8 cellular contexts compared by ENCODE assay signal in genomic region chr5:135551593-135552447, GRCh38. TPM values are rescaled to one million over a fixed set of nuclear protein-coding genes. Genes with fewer than 3 reads are reported as not detected.
DNase-seq lines count a peak whose midpoint lies in the region; ATAC-seq and TF ChIP-seq lines count a peak whose summit lies in the region.

No MANE protein-coding gene starts in this region.

- intact Hi-C loops in A673 (cut with micrococcal nuclease; ENCODE audit: unreplicated experiment), result loop anchor here (1.0 kb wide), 1 partner anchor 86 kb away; no protein-coding TSS in a partner anchor

- H3K4me1 ChIP-seq in A673 (ENCODE audit: insufficient read depth, low read length, poor library complexity, severe bottlenecking) (no peaks in the 10 kb centered on the region), neutrophil (ENCODE audit: control insufficient read depth in 1 of 2, insufficient read depth in 1 of 2, low read depth in 1 of 2, low read length in 1 of 2) (no peaks in the 10 kb centered on the region), tibial nerve (no peaks in the 10 kb centered on the region)

- in situ Hi-C loops in GM13977 (cut with MboI; ENCODE audit: low pct_unique_long_range_greater_than_20kb, low sequenced_read_pairs, unreplicated experiment), result loop anchor here (25.0 kb wide), 1 partner anchor 285 kb away; the partner anchor contains the start of gene SLC25A48

- no peak for TF ChIP-seq POLR2A in tibial nerve (IDR thresholded peaks at IDR 0.05)

- H3K9me3 ChIP-seq in A673 (ENCODE audit: low read depth, low read length, poor library complexity, severe bottlenecking) (no peaks in the 10 kb centered on the region), neutrophil (no peaks in the 10 kb centered on the region), tibial nerve (no peaks in the 10 kb centered on the region)

- POLR2A ChIA-PET in A673 (lab: Charles Lee; ENCODE audit: low non-redundant PET), result no interaction called here

- H3K4me3 ChIP-seq in A673 (ENCODE audit: low read depth, low read length, poor library complexity, severe bottlenecking) (no peak overlapping the region), fibroblast of mammary gland (ENCODE audit: control insufficient read depth, low read depth, low read length) (no peak overlapping the region), neutrophil (ENCODE audit: low read depth in 1 of 2, low read length in 1 of 2) (no peak overlapping the region), tibial nerve (no peak overlapping the region)

- H3K27me3 ChIP-seq in A673 (replicated peaks; ENCODE audit: insufficient read depth, low read depth, low read length, poor library complexity) (peaks cover 44% of the 10 kb centered on the region), neutrophil (peaks cover 100% of the 10 kb centered on the region), tibial nerve (peaks cover 0 to 40% of the 10 kb centered on the region in 2 donors)

- DNase-seq in A673 (ENCODE audit: low spot score) (peak; percentile 79), GM13977 (ENCODE audit: low spot score) (peak; percentile 78), NOMO-1 treated with dmso at 0.1 percent for 144 hours (lab: John Stamatoyannopoulos, UW; ENCODE audit: unreplicated experiment) (peak; percentile 37), activated T-cell treated with anti-CD3 and anti-CD28 coated beads for 4 hours (peak; percentile 26), fibroblast of mammary gland (ENCODE audit: low read depth) (peak; percentile 81), tibial nerve (ENCODE audit: low spot score in 2 of 2) (peak; percentile 55 to 89)

- CTCF ChIA-PET in A673 (lab: Charles Lee), result interaction anchor here (0.5 to 6.0 kb wide), 12 partner anchors 15 to 279 kb away, joined by 3 to 99 read pairs (median 4); no protein-coding TSS in a partner anchor

- H3K27ac ChIP-seq in A673 (ENCODE audit: low read depth, low read length, poor library complexity, severe bottlenecking), result no peak overlapping the region
- H3K27ac ChIP-seq in neutrophil, result no peak overlapping the region
- no peak overlapping the region for H3K27ac ChIP-seq in tibial nerve

- H3K36me3 ChIP-seq in A673 (ENCODE audit: insufficient read depth, low read length, poor library complexity, severe bottlenecking), result no peaks in the 10 kb centered on the region
- H3K36me3 ChIP-seq in neutrophil, result no peaks in the 10 kb centered on the region
- H3K36me3 ChIP-seq in tibial nerve, result no peaks in the 10 kb centered on the region

- no TSS peak for BruUV-seq in A673 (replicated peaks; lab: Mats Ljungman, UMichigan)

- peak; percentile 71 for ATAC-seq in HG03571 (IDR thresholded peaks at IDR 0.05; ENCODE audit: unreplicated experiment)

- WGBS in tibial nerve, 2 donors, result 37 to 40% methylated on average over 15 of the region's 15 CpGs

- TF ChIP-seq EP300 in tibial nerve (IDR thresholded peaks at IDR 0.05), result no peak

- TF ChIP-seq CTCF in A673 (conservative IDR thresholded peaks at IDR 0.05; ENCODE audit: low read depth, low read length) (peak; percentile 84), GM13977 (IDR thresholded peaks at IDR 0.05; ENCODE audit: extremely low read depth, insufficient read depth, missing control alignments) (peak; percentile 82), fibroblast of mammary gland (conservative IDR thresholded peaks at IDR 0.05; ENCODE audit: control insufficient read depth, insufficient read depth, low read depth, low read length) (peak; percentile 90), neutrophil (IDR thresholded peaks at IDR 0.05) (peak; percentile 36), tibial nerve (IDR thresholded peaks at IDR 0.05) (peak; percentile 64 to 85 (median 79))

RNA-seq across cellular contexts. Expression of gene NEUROG1, which starts 16.1 kb away (rescaled TPM):
- total RNA-seq in A673 (2021), result not detected in 2 replicates
- not detected for total RNA-seq in tibial nerve

RNA-seq across cellular contexts. Expression of gene CXCL14, which starts 27.0 kb away (rescaled TPM):
- 0.17 TPM in 1 of 2 replicates, not detected in the other for total RNA-seq in A673 (2021)
- 100 to 1,000 TPM in 2 of 4 donors, 10 to 100 TPM in 2; 76.5 to 171 (median 111) TPM for total RNA-seq in tibial nerve

Comparison
In these comparisons a context has a peak if more than half of its experiments do, and no peak if none do; other contexts are left out.
1. DNase-seq: peak in every context shown above with its lines; median percentile 81 in fibroblast of mammary gland; 79 in A673; 78 in GM13977; 72 in tibial nerve; 37 in NOMO-1 treated with dmso at 0.1 percent for 144 hours; 26 in activated T-cell treated with anti-CD3 and anti-CD28 coated beads for 4 hours.
2. CTCF ChIP-seq: peak in every context shown above with its lines; median percentile 90 in fibroblast of mammary gland; 84 in A673; 82 in GM13977; 79 in tibial nerve; 36 in neutrophil.
3. RNA of gene CXCL14, which starts 27.0 kb away (total RNA-seq): 76.5 to 171 TPM in tibial nerve; 0.17 TPM in A673; every median in the first group is over 10 times any median in the second.